Comparison of ENCODE assay signal across 8 cellular contexts in genomic region chr7:2469460-2470203, GRCh38. TPM values are rescaled to one million over a fixed set of nuclear protein-coding genes. Genes with fewer than 3 reads are reported as not detected.
"Had no signal": no experiment of that assay in that cellular context is flagged by ENCODE, and none has a peak within 500 bp of the region (broad histone marks: within the 10 kb centered on the region; RNA-seq: fewer than 3 reads in every experiment).

No MANE protein-coding gene starts in this region.

RNA-seq across cellular contexts. Expression of gene GRIFIN, which starts 6.6 kb away (rescaled TPM):
- total RNA-seq: activated CD8-positive, alpha-beta T cell treated with anti-CD3 and anti-CD28 coated beads, Interleukin-2, amount 10 ng/mL, durations not matched to agents 7 days and 5 days; activated naive CD8-positive, alpha-beta T cell treated with anti-CD3 and anti-CD28 coated beads, Interleukin-2, amount 10 ng/mL, durations not matched to agents 7 days and 5 days; adrenal gland; breast epithelium; PC-9; Right ventricle myocardium inferior; SJCRH30 had no signal
- polyA plus RNA-seq: adrenal gland, SK-N-SH had no signal
